8 cellular contexts compared by ENCODE assay signal in genomic region chr1:50422946-50423669, GRCh38. TPM values are rescaled to one million over a fixed set of nuclear protein-coding genes. Genes with fewer than 3 reads are reported as not detected.
DNase-seq lines count a peak whose midpoint lies in the region; ATAC-seq and TF ChIP-seq lines count a peak whose summit lies in the region.

TSS of gene DMRTA2 (minus strand) at chr1:50423443. CDS start at chr1:50421536, 1,907 bp downstream.

- H3K4me1 ChIP-seq in BE2C (peaks cover 3% of the 10 kb centered on the region; the same call in 1 of the 2 replicates), HEK293 (ENCODE audit: control insufficient read depth, insufficient read depth, low read length) (no peaks in the 10 kb centered on the region), Peyer's patch (peaks cover 0 to 69% (median 19%) of the 10 kb centered on the region in 4 donors), esophagus muscularis mucosa (peaks cover 41 to 100% (median 89%) of the 10 kb centered on the region in 4 donors), neuron (ENCODE audit: insufficient read depth, low read length) (peaks cover 19% of the 10 kb centered on the region)

- H2AFZ ChIP-seq in neuron (ENCODE audit: low read depth, low read length): peak within 1 kb of the TSS; percentile 98

- H3K27ac ChIP-seq in HEK293 (ENCODE audit: extremely low read depth, low read depth, low read length) (peak within 1 kb of the TSS; percentile 20; the same call in 1 of the 2 replicates), Peyer's patch (no peak within 1 kb of the TSS), esophagus muscularis mucosa (replicated peaks in 1 of 4) (no peak within 1 kb of the TSS)

- 4% methylated on average over 41 of the region's 61 CpGs for WGBS in esophagus muscularis mucosa

- intact Hi-C loops in esophagus muscularis mucosa (cut with DNase I): no loop called here

- no peaks in the 10 kb centered on the region for H3K9me3 ChIP-seq in BE2C
- no peaks in the 10 kb centered on the region for H3K9me3 ChIP-seq in HEK293 (ENCODE audit: control insufficient read depth, insufficient read depth, low read depth, low read length)
- H3K9me3 ChIP-seq in Peyer's patch: no peaks in the 10 kb centered on the region
- H3K9me3 ChIP-seq in esophagus muscularis mucosa: no peaks in the 10 kb centered on the region
- no peaks in the 10 kb centered on the region for H3K9me3 ChIP-seq in neuron (ENCODE audit: low read length)

- POLR2A ChIA-PET in HEK293 (lab: Yijun Ruan, JAX): no interaction called here

- no peak for ATAC-seq in GM21619 (IDR thresholded peaks at IDR 0.05; ENCODE audit: unreplicated experiment)
- no peak for ATAC-seq in HG03520 (IDR thresholded peaks at IDR 0.05; ENCODE audit: unreplicated experiment)

- no peak for TF ChIP-seq EP300 in esophagus muscularis mucosa (IDR thresholded peaks at IDR 0.05)

- TF ChIP-seq CTCF in BE2C (IDR thresholded peaks at IDR 0.05; ENCODE audit: low read depth, low read length) (no peak), HEK293 (tag by site-specific recombination; IDR thresholded peaks at IDR 0.05) (no peak), Peyer's patch (IDR thresholded peaks at IDR 0.05) (no peak), esophagus muscularis mucosa (IDR thresholded peaks at IDR 0.05) (no peak)

- TF ChIP-seq POLR2A in Peyer's patch (IDR thresholded peaks at IDR 0.05) (no peak), esophagus muscularis mucosa (IDR thresholded peaks at IDR 0.05; ENCODE audit: low read depth) (no peak)

- H3K4me3 ChIP-seq in BE2C (ENCODE audit: low read depth, low read length) (peak within 1 kb of the TSS; percentile 45), HEK293 (ENCODE audit: low read depth, low read length) (peak within 1 kb of the TSS; percentile 53), Peyer's patch (peak within 1 kb of the TSS in 3 of 4 donors; percentile 20 to 41 (median 32)), esophagus muscularis mucosa (peak within 1 kb of the TSS; percentile 41 to 52 (median 44)), neuron (ENCODE audit: low read length) (peak within 1 kb of the TSS; percentile 53)

- H3K27me3 ChIP-seq in BE2C (peaks cover 100% of the 10 kb centered on the region), Peyer's patch (peaks cover 0 to 86% of the 10 kb centered on the region in 2 donors), esophagus muscularis mucosa (peaks cover 0 to 100% (median 94%) of the 10 kb centered on the region in 4 donors), neuron (ENCODE audit: insufficient read depth, low read length) (peaks cover 92% of the 10 kb centered on the region)

- CTCF ChIA-PET in HEK293 (lab: Yijun Ruan, JAX): interaction anchor here (0.7 to 1.0 kb wide), 2 partner anchors 54 to 56 kb away, joined by 3 read pairs; no protein-coding TSS in a partner anchor

- DNase-seq in BE2C (peak; percentile 59), Peyer's patch (peak in 1 of 3 donors; percentile 48), esophagus muscularis mucosa (ENCODE audit: extremely low spot score) (no peak), SW 1271 (lab: John Stamatoyannopoulos, UW) (no peak)

- H3K36me3 ChIP-seq in BE2C: no peaks in the 10 kb centered on the region
- peaks cover 0 to 35% of the 10 kb centered on the region in 2 experiments; a peak in 1 of 3 replicates for H3K36me3 ChIP-seq in HEK293 (ENCODE audit: control insufficient read depth in 2 of 2, insufficient read depth in 1 of 2, low read length in 2 of 2)
- H3K36me3 ChIP-seq in Peyer's patch: no peaks in the 10 kb centered on the region
- H3K36me3 ChIP-seq in esophagus muscularis mucosa: no peaks in the 10 kb centered on the region
- H3K36me3 ChIP-seq in neuron (ENCODE audit: insufficient read depth, low read length): no peaks in the 10 kb centered on the region

TF ChIP-seq in HEK293, 187 proteins besides CTCF, POLR2A, EP300 and RAD21 (continues in another document):
- TF ChIP-seq PRDM1 (tag by site-specific recombination; IDR thresholded peaks at IDR 0.05): no peak
- no peak for TF ChIP-seq ZNF580 (tag by site-specific recombination; IDR thresholded peaks at IDR 0.05)
- peak; percentile 13; the same call in 1 of the 2 replicates for TF ChIP-seq ZNF76 (tag by site-specific recombination; IDR thresholded peaks at IDR 0.05; ENCODE audit: borderline replicate concordance, low read depth)
- peak; percentile 61; the same call in 1 of the 2 replicates for TF ChIP-seq ZBTB6 (tag by site-specific recombination; IDR thresholded peaks at IDR 0.05)
- no peak for TF ChIP-seq ZNF157 (tag by site-specific recombination; IDR thresholded peaks at IDR 0.05)
- no peak for TF ChIP-seq OVOL3 (tag by site-specific recombination; IDR thresholded peaks at IDR 0.05)
- peak; percentile 46; the same call in 1 of the 2 replicates for TF ChIP-seq SP7 (tag by site-specific recombination; IDR thresholded peaks at IDR 0.05)
- no peak for TF ChIP-seq ZNF148 (tag by site-specific recombination; IDR thresholded peaks at IDR 0.05; ENCODE audit: borderline replicate concordance)
- TF ChIP-seq, protein P1, sequence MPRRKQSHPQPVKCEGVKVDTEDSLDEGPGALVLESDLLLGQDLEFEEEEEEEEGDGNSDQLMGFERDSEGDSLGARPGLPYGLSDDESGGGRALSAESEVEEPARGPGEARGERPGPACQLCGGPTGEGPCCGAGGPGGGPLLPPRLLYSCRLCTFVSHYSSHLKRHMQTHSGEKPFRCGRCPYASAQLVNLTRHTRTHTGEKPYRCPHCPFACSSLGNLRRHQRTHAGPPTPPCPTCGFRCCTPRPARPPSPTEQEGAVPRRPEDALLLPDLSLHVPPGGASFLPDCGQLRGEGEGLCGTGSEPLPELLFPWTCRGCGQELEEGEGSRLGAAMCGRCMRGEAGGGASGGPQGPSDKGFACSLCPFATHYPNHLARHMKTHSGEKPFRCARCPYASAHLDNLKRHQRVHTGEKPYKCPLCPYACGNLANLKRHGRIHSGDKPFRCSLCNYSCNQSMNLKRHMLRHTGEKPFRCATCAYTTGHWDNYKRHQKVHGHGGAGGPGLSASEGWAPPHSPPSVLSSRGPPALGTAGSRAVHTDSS (tag by site-specific recombination; IDR thresholded peaks at IDR 0.05): no peak
- TF ChIP-seq ZFHX2 (tag by site-specific recombination; conservative IDR thresholded peaks at IDR 0.05): peak; percentile 17; the same call in 1 of the 2 replicates

RNA-seq across cellular contexts. Expression of gene DMRTA2, which starts in this region (rescaled TPM):
- not detected for polyA plus RNA-seq in BE2C (2012; ENCODE audit: insufficient read depth, insufficient read length, low read depth)
- total RNA-seq in Peyer's patch (not detected), esophagus muscularis mucosa (not detected)
